In genomic region chr9:18786196-18786595, GRCh38 we compare ENCODE assay signal across 14 cellular contexts.
DNase-seq lines count a peak whose midpoint lies in the region; TF ChIP-seq lines count a peak whose summit lies in the region.
"Had no signal": no experiment of that assay in that cellular context is flagged by ENCODE, and none has a peak within 500 bp of the region (broad histone marks: within the 10 kb centered on the region; RNA-seq: fewer than 3 reads in every experiment).

No MANE protein-coding gene starts in this region.

- H3K27me3 Mint-ChIP-seq in nephron (ENCODE audit: low read depth) (no peaks in the 10 kb centered on the region), H9 (ENCODE audit: low read depth) (no peaks in the 10 kb centered on the region)

- no peaks in the 10 kb centered on the region for H3K79me2 ChIP-seq in mammary epithelial cell (ENCODE audit: insufficient read depth, low read length)
- no peaks in the 10 kb centered on the region for H3K79me2 ChIP-seq in H9 (ENCODE audit: insufficient read depth, low read length)

- no peaks in the 10 kb centered on the region for H3K9me3 Mint-ChIP-seq in nephron
- no peaks in the 10 kb centered on the region for H3K9me3 Mint-ChIP-seq in H9
- H3K9me3 Mint-ChIP-seq: CD8-positive, alpha-beta T cell had no signal

- H3K79me1 ChIP-seq in H9 (ENCODE audit: insufficient read depth, low read depth, low read length, poor library complexity, severe bottlenecking) = no peaks in the 10 kb centered on the region

- no peak overlapping the region for H2BK15ac ChIP-seq in H9 (ENCODE audit: low read depth, low read length)

- no peak overlapping the region for H4K91ac ChIP-seq in H9 (ENCODE audit: insufficient read length, low read depth, low read length)

- no peak overlapping the region for H2BK120ac ChIP-seq in H9 (ENCODE audit: low read depth, low read length, poor library complexity, severe bottlenecking)

- H3K36me3 Mint-ChIP-seq in nephron (ENCODE audit: low read depth) (no peaks in the 10 kb centered on the region), H9 (ENCODE audit: insufficient read depth in 1 of 3, low read depth in 3 of 3) (no peaks in the 10 kb centered on the region)
- H3K36me3 Mint-ChIP-seq: CD8-positive, alpha-beta T cell had no signal

- DNase-seq in breast epithelium (ENCODE audit: low spot score in 2 of 2) = no peak
- DNase-seq in mammary epithelial cell = no peak
- DNase-seq in brain microvascular endothelial cell = no peak
- DNase-seq in NCI-H1694 (lab: John Stamatoyannopoulos, UW) = no peak
- no peak for DNase-seq in H9
- DNase-seq in NCI-H1930 (lab: John Stamatoyannopoulos, UW) = no peak
- DNase-seq: activated CD8-positive, alpha-beta memory T cell treated with anti-CD3 and anti-CD28 coated beads for 24 hours; CD8-positive, alpha-beta T cell; NCI-H187 treated with DMSO at 0.1 percent for 48 hours; T-helper 1 cell had no signal

- no peak overlapping the region for H4K5ac ChIP-seq in H9 (ENCODE audit: insufficient read length, low read depth, low read length)

- H3K36me3 ChIP-seq in breast epithelium = no peaks in the 10 kb centered on the region
- H3K36me3 ChIP-seq in mammary epithelial cell (ENCODE audit: insufficient read depth, low read length) = no peaks in the 10 kb centered on the region
- no peaks in the 10 kb centered on the region for H3K36me3 ChIP-seq in brain microvascular endothelial cell (replicated peaks)
- H3K36me3 ChIP-seq in urinary bladder (ENCODE audit: insufficient read depth) = no peaks in the 10 kb centered on the region
- H3K36me3 ChIP-seq: neutrophil had no signal

- peak overlapping the region; percentile 71 to 74 for H3K27ac ChIP-seq in breast epithelium
- H3K27ac ChIP-seq in mammary epithelial cell (ENCODE audit: insufficient read depth, low read depth, low read length) = no peak overlapping the region
- H3K27ac ChIP-seq in brain microvascular endothelial cell = peak overlapping the region; percentile 32
- H3K27ac ChIP-seq in urinary bladder (ENCODE audit: low read depth) = peak overlapping the region; percentile 45
- H3K27ac ChIP-seq in H9 (ENCODE audit: insufficient read length, low read depth, low read length) = no peak overlapping the region
- H3K27ac ChIP-seq: neutrophil, RWPE1 had no signal

- no peak overlapping the region for H2BK5ac ChIP-seq in H9 (ENCODE audit: insufficient read length, low read length)

- in situ Hi-C loops in mammary epithelial cell (cut with MboI; ENCODE audit: low sequenced_read_pairs in 2 of 2) (no loop called here), brain microvascular endothelial cell (cut with HindIII; ENCODE audit: low pct_ligation_motif_present, low sequenced_read_pairs) (no loop called here)

- H4K20me1 ChIP-seq in mammary epithelial cell (ENCODE audit: insufficient read depth, low read length) = no peaks in the 10 kb centered on the region
- no peaks in the 10 kb centered on the region for H4K20me1 ChIP-seq in H9 (ENCODE audit: control insufficient read depth, insufficient read depth, insufficient read length)

- H3K18ac ChIP-seq in H9 (ENCODE audit: insufficient read length, low read depth, low read length) = no peak overlapping the region

- no peak overlapping the region for H3K56ac ChIP-seq in H9 (ENCODE audit: insufficient read length, low read depth, low read length)

- 60% methylated on average over 3 of the region's 3 CpGs for WGBS in mammary epithelial cell (ENCODE audit: low coverage, missing lambda C conversion rate)
- WGBS in urinary bladder = 53% methylated on average over 3 of the region's 3 CpGs
- WGBS in H9 (ENCODE audit: extremely low coverage, insufficient read length, low lambda C conversion rate) = no CpG with 5 or more reads among the region's 3 CpGs

- H3K23me2 ChIP-seq in H9 (ENCODE audit: insufficient read length, low read depth, low read length, poor library complexity, severe bottlenecking) = no peaks in the 10 kb centered on the region

- H3K4me3 ChIP-seq in breast epithelium (no peak overlapping the region), mammary epithelial cell (replicated peaks in 1 of 3; ENCODE audit: insufficient read depth in 1 of 3, low read depth in 2 of 3, low read length in 3 of 3) (no peak overlapping the region), brain microvascular endothelial cell (ENCODE audit: low read depth, low read length) (no peak overlapping the region), urinary bladder (ENCODE audit: low read depth, low read length) (no peak overlapping the region)

- CTCF ChIA-PET in mammary epithelial cell (lab: Charles Lee; ENCODE audit: low non-redundant PET) = no interaction called here

- H2BK20ac ChIP-seq in H9 (ENCODE audit: low read depth, low read length, poor library complexity, severe bottlenecking) = no peak overlapping the region

- H3K4me1 ChIP-seq in breast epithelium (peaks cover 0 to 7% of the 10 kb centered on the region in 2 donors), mammary epithelial cell (ENCODE audit: insufficient read depth, low read length) (no peaks in the 10 kb centered on the region), urinary bladder (ENCODE audit: insufficient read depth) (no peaks in the 10 kb centered on the region), H9 (ENCODE audit: insufficient read depth, low read length) (peaks cover 2% of the 10 kb centered on the region; the same call in 1 of the 2 replicates)

- H3K27ac Mint-ChIP-seq in nephron (peak overlapping the region; percentile 75 to 86 (median 81)), H9 (no peak overlapping the region)
- H3K27ac Mint-ChIP-seq: CD8-positive, alpha-beta T cell had no signal

- no TSS peak for BruUV-seq in mammary epithelial cell (replicated peaks; lab: Mats Ljungman, UMichigan)

- intact Hi-C loops in breast epithelium (cut with DNase I; ENCODE audit: low total_unique reads) = no loop called here
- intact Hi-C loops in mammary epithelial cell (cut with micrococcal nuclease) = no loop called here

- H4K8ac ChIP-seq in H9 (replicated peaks; ENCODE audit: insufficient read length, low read depth, low read length) = no peak overlapping the region

- no peaks in the 10 kb centered on the region for H3K9me3 ChIP-seq in breast epithelium
- H3K9me3 ChIP-seq in mammary epithelial cell (replicated peaks; ENCODE audit: insufficient read depth, low read length) = no peaks in the 10 kb centered on the region
- no peaks in the 10 kb centered on the region for H3K9me3 ChIP-seq in H9 (ENCODE audit: control insufficient read depth, low read depth, low read length)
- H3K9me3 ChIP-seq: neutrophil had no signal

- no peak overlapping the region for H3T11ph ChIP-seq in H9 (ENCODE audit: low read length)

- H2AFZ ChIP-seq in mammary epithelial cell (ENCODE audit: low read depth, low read length) (no peak overlapping the region), H9 (ENCODE audit: low read length) (no peak overlapping the region)

- no peak overlapping the region for H3K14ac ChIP-seq in H9 (ENCODE audit: insufficient read depth, low read length)

- no peak overlapping the region for H3K4me2 ChIP-seq in mammary epithelial cell (ENCODE audit: insufficient read depth, low read depth, low read length)
- H3K4me2 ChIP-seq in H9 (ENCODE audit: insufficient read depth, insufficient read length, low read length) = no peak overlapping the region

- H3K4me1 Mint-ChIP-seq in nephron (peaks cover 26% of the 10 kb centered on the region), H9 (peaks cover 0 to 2% of the 10 kb centered on the region in 2 experiments; a peak in 2 of 4 replicates)

- no peak overlapping the region for H2AK5ac ChIP-seq in H9 (ENCODE audit: insufficient read length, low read length)

- H3K27me3 ChIP-seq in breast epithelium = no peaks in the 10 kb centered on the region
- H3K27me3 ChIP-seq in mammary epithelial cell (ENCODE audit: insufficient read depth, low read length) = no peaks in the 10 kb centered on the region
- no peaks in the 10 kb centered on the region for H3K27me3 ChIP-seq in brain microvascular endothelial cell (replicated peaks)
- no peaks in the 10 kb centered on the region for H3K27me3 ChIP-seq in H9 (ENCODE audit: insufficient read depth, low read length)
- H3K27me3 ChIP-seq: neutrophil had no signal

- no peak overlapping the region for H2BK12ac ChIP-seq in H9 (ENCODE audit: insufficient read length, low read depth, low read length)

- TF ChIP-seq POLR2A in breast epithelium (IDR thresholded peaks at IDR 0.05) = no peak

- H3K4ac ChIP-seq in H9 (ENCODE audit: low read depth, low read length) = no peak overlapping the region

- TF ChIP-seq CTCF in breast epithelium (IDR thresholded peaks at IDR 0.05) (no peak), mammary epithelial cell (conservative IDR thresholded peaks at IDR 0.05 in 1 of 2, IDR thresholded peaks at IDR 0.05 in 1 of 2; ENCODE audit: extremely low read depth in 1 of 2, insufficient read depth in 1 of 2, low read depth in 1 of 2, low read length in 2 of 2) (no peak), brain microvascular endothelial cell (IDR thresholded peaks at IDR 0.05; ENCODE audit: low read depth, low read length, missing control alignments) (no peak), nephron (IDR thresholded peaks at IDR 0.05; ENCODE audit: unreplicated experiment in 3 of 3) (no peak), H9 (conservative IDR thresholded peaks at IDR 0.05) (no peak)

- H3K23ac ChIP-seq in H9 (ENCODE audit: insufficient read length, low read depth, low read length) = no peak overlapping the region

- dilution Hi-C loops in mammary epithelial cell (cut with HindIII; ENCODE audit: low sequenced_read_pairs) = no loop called here

- H3K4me3 Mint-ChIP-seq in nephron = no peak overlapping the region
- no peak overlapping the region for H3K4me3 Mint-ChIP-seq in H9
- H3K4me3 Mint-ChIP-seq: CD8-positive, alpha-beta T cell had no signal

- no peak overlapping the region for H3K9ac ChIP-seq in mammary epithelial cell (ENCODE audit: insufficient read depth, low read length)
- H3K9ac ChIP-seq in H9 (ENCODE audit: extremely low read depth, insufficient read length, low read length) = no peak overlapping the region

Comparison
In these comparisons a context has a peak if more than half of its experiments do, and no peak if none do; other contexts are left out.
1. H3K27ac ChIP-seq: peak in breast epithelium (2 of 2), brain microvascular endothelial cell (single experiment) and urinary bladder (single experiment); none in mammary epithelial cell (single experiment) and H9 (single experiment).
2. H3K27ac Mint-ChIP-seq: peak in nephron (3 of 3); none in H9 (0 of 3).